Comparison of ENCODE assay signal across 11 cellular contexts in genomic region chr11:123475478-123475877, GRCh38. TPM values are rescaled to one million over a fixed set of nuclear protein-coding genes. Genes with fewer than 3 reads are reported as not detected.
DNase-seq lines count a peak whose midpoint lies in the region; ATAC-seq and TF ChIP-seq lines count a peak whose summit lies in the region.
"Had no signal": no experiment of that assay in that cellular context is flagged by ENCODE, and none has a peak within 500 bp of the region (broad histone marks: within the 10 kb centered on the region; RNA-seq: fewer than 3 reads in every experiment).

No MANE protein-coding gene starts in this region.

- no peak for TF ChIP-seq POLR2A in esophagus squamous epithelium (IDR thresholded peaks at IDR 0.05)

- TF ChIP-seq CTCF in GM10248 (IDR thresholded peaks at IDR 0.05; ENCODE audit: control extremely low read depth, extremely low read depth, low read depth, missing control alignments) (peak; percentile 16), PC-9 (conservative IDR thresholded peaks at IDR 0.05) (peak; percentile 63; the same call in 1 of the 2 replicates), fibroblast of villous mesenchyme (IDR thresholded peaks at IDR 0.05; ENCODE audit: insufficient read depth, low read depth, low read length) (peak; percentile 11), esophagus squamous epithelium (IDR thresholded peaks at IDR 0.05) (no peak)

- intact Hi-C loops in PC-9 (cut with micrococcal nuclease; ENCODE audit: unreplicated experiment): loop anchor here (2.0 to 5.0 kb wide), 2 partner anchors 21 to 213 kb away; no protein-coding TSS in a partner anchor
- intact Hi-C loops in esophagus squamous epithelium (cut with DNase I): loop anchor here (5.0 kb wide), 1 partner anchor 68 kb away; no protein-coding TSS in a partner anchor

- H3K4me2 ChIP-seq in PC-9: no peak overlapping the region

- H3K27ac ChIP-seq in PC-9 (no peak overlapping the region), esophagus squamous epithelium (peak overlapping the region in 1 of 4 donors; percentile 14)
- H3K27ac ChIP-seq: HL-60, parathyroid adenoma had no signal

- H3K4me1 Mint-ChIP-seq in naive thymus-derived CD8-positive, alpha-beta T cell: peaks cover 3 to 11% (median 7%) of the 10 kb centered on the region in 4 donors

- H2AFZ ChIP-seq in PC-9: no peak overlapping the region
- H2AFZ ChIP-seq: parathyroid adenoma had no signal

- BruUV-seq in PC-9 (replicated peaks; lab: Mats Ljungman, UMichigan): no TSS peak

- H3K36me3 ChIP-seq in PC-9 (ENCODE audit: low read depth) (no peaks in the 10 kb centered on the region), esophagus squamous epithelium (no peaks in the 10 kb centered on the region)

- no peaks in the 10 kb centered on the region for H3F3A ChIP-seq in PC-9 (ENCODE audit: insufficient read depth, low read depth)

- CTCF ChIA-PET in GM10248 (lab: Yijun Ruan, JAX) (interaction anchor here (0.9 to 8.2 kb wide), 11 partner anchors 9 to 364 kb away, joined by 3 to 131 read pairs (median 4); no protein-coding TSS in a partner anchor), PC-9 (lab: Charles Lee) (interaction anchor here (0.5 to 4.8 kb wide), 3 partner anchors 68 to 392 kb away, joined by 3 to 41 read pairs (median 14); no protein-coding TSS in a partner anchor)

- no peaks in the 10 kb centered on the region for H3K79me2 ChIP-seq in PC-9 (ENCODE audit: low read depth)
- H3K79me2 ChIP-seq: parathyroid adenoma had no signal

- WGBS in esophagus squamous epithelium, 2 donors: 63 to 84% methylated on average over 3 of the region's 3 CpGs

- H3K9me3 ChIP-seq in PC-9 (ENCODE audit: insufficient read depth, low read depth) (no peaks in the 10 kb centered on the region), esophagus squamous epithelium (no peaks in the 10 kb centered on the region)

- H3K27me3 Mint-ChIP-seq in naive thymus-derived CD8-positive, alpha-beta T cell: peaks cover 0 to 2% (median 0%) of the 10 kb centered on the region in 5 donors

- DNase-seq in AG08395 (ENCODE audit: low spot score) (peak; percentile 26), GM10248 (ENCODE audit: extremely low spot score) (no peak), PC-9 (no peak), fibroblast of villous mesenchyme (ENCODE audit: low read depth) (peak; percentile 21), globus pallidus (ENCODE audit: low spot score) (no peak), esophagus squamous epithelium (lab: John Stamatoyannopoulos, UW) (no peak)
- no peak for DNase-seq in naive thymus-derived CD8-positive, alpha-beta T cell

- no peaks in the 10 kb centered on the region for H3K9me3 Mint-ChIP-seq in naive thymus-derived CD8-positive, alpha-beta T cell

- peaks cover 26% of the 10 kb centered on the region for H3K4me1 ChIP-seq in PC-9 (replicated peaks; ENCODE audit: insufficient read depth)
- H3K4me1 ChIP-seq in esophagus squamous epithelium: peaks cover 0 to 25% (median 13%) of the 10 kb centered on the region in 3 donors
- H3K4me1 ChIP-seq: parathyroid adenoma had no signal

- H3K9me2 ChIP-seq in PC-9 (ENCODE audit: insufficient read depth): no peaks in the 10 kb centered on the region

- no peak overlapping the region for H3K4me3 Mint-ChIP-seq in naive thymus-derived CD8-positive, alpha-beta T cell

- peak overlapping the region in 1 of 10 donors; percentile 2 for H3K27ac Mint-ChIP-seq in naive thymus-derived CD8-positive, alpha-beta T cell

- no peaks in the 10 kb centered on the region for H4K20me1 ChIP-seq in PC-9 (ENCODE audit: insufficient read depth)

- H3K36me3 Mint-ChIP-seq in naive thymus-derived CD8-positive, alpha-beta T cell: no peaks in the 10 kb centered on the region

- ATAC-seq in HG03460 (IDR thresholded peaks at IDR 0.05; ENCODE audit: unreplicated experiment): no peak
- no peak for ATAC-seq in naive thymus-derived CD8-positive, alpha-beta T cell

- POLR2A ChIA-PET in GM10248 (lab: Yijun Ruan, JAX) (no interaction called here), PC-9 (lab: Charles Lee; ENCODE audit: unreplicated experiment) (no interaction called here)
- POLR2A ChIA-PET in naive thymus-derived CD8-positive, alpha-beta T cell (lab: Charles Lee): no interaction called here

- H3K27me3 ChIP-seq in PC-9 (ENCODE audit: insufficient read depth, low read depth) (no peaks in the 10 kb centered on the region), esophagus squamous epithelium (peaks cover 0 to 2% (median 0%) of the 10 kb centered on the region in 4 donors)

- H3K4me3 ChIP-seq in PC-9: no peak overlapping the region
- H3K4me3 ChIP-seq in fibroblast of villous mesenchyme (ENCODE audit: low read depth, low read length): no peak overlapping the region
- no peak overlapping the region for H3K4me3 ChIP-seq in esophagus squamous epithelium
- H3K4me3 ChIP-seq: dorsolateral prefrontal cortex had no signal

RNA-seq across cellular contexts. Expression of gene GRAMD1B, which starts 45.4 kb away (rescaled TPM):
- total RNA-seq in PC-9 (2021) (3.2 and 5.8 TPM in 2 replicates), fibroblast of villous mesenchyme (3.9 and 6.0 TPM in 2 replicates), esophagus squamous epithelium (1 to 10 TPM in 3 of 4 donors, under 1 TPM in 1; 0.61 to 1.7 (median 1.1) TPM)
- 10 to 100 TPM; 10.5 to 10.7 TPM for total RNA-seq in naive thymus-derived CD8-positive, alpha-beta T cell
- 1 to 10 TPM in 2 of 3 donors, under 1 TPM in 1; 0.76 to 1.3 (median 1.2) TPM for polyA plus RNA-seq in naive thymus-derived CD8-positive, alpha-beta T cell

Comparison
In these comparisons a context has a peak if more than half of its experiments do, and no peak if none do; other contexts are left out.
1. DNase-seq: peak in AG08395 (single experiment) and fibroblast of villous mesenchyme (single experiment); none in GM10248 (single experiment), PC-9 (0 of 2), globus pallidus (single experiment), naive thymus-derived CD8-positive, alpha-beta T cell (0 of 10) and esophagus squamous epithelium (single experiment).
2. CTCF ChIP-seq: peak in GM10248 (single experiment), PC-9 (single experiment) and fibroblast of villous mesenchyme (single experiment); none in esophagus squamous epithelium (0 of 6).